In the genomic region with DNA sequence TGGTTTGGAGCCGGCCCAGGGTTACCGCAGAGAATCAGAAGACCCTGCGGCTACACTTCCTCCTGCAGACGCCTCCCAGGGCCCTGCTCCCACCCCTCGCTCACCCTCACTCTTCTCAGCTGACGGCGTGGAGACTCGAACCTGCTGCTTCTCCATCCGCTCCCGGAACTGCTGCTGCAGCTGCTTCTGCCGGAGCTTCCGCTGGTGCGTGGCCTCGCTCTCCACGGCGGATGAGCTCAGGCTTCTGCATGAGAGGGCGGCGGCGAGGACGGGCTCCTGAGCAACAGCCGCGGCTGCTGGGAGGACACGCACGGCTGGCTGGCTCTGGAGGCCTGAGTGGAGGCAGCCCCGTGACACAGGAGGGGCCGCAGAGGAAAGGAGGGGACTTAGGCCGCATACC, we compare ENCODE assay signal across 14 cellular contexts. TPM values are rescaled to one million over a fixed set of nuclear protein-coding genes. Genes with fewer than 3 reads are reported as not detected.
DNase-seq lines count a peak whose midpoint lies in the region; ATAC-seq, FAIRE-seq and TF ChIP-seq lines count a peak whose summit lies in the region.
"Had no signal": no experiment of that assay in that cellular context is flagged by ENCODE, and none has a peak within 500 bp of the region (broad histone marks: within the 10 kb centered on the region; RNA-seq: fewer than 3 reads in every experiment).

No MANE protein-coding gene starts in this region.

- H3K9me2 ChIP-seq in OCI-LY7 (ENCODE audit: insufficient read depth, low read length) = no peaks in the 10 kb centered on the region
- H3K9me2 ChIP-seq: SK-N-SH had no signal

- TF ChIP-seq POLR2A in A549 (IDR thresholded peaks at IDR 0.05; ENCODE audit: low read length) = 0 out of 2 replicates have a peak, but pooled peaks have one; percentile 19
- no peak for TF ChIP-seq POLR2A in prostate gland (IDR thresholded peaks at IDR 0.05)

- H3K4me3 ChIP-seq in A549 = no peak overlapping the region
- no peak overlapping the region for H3K4me3 ChIP-seq in HUES6 (ENCODE audit: low read depth, low read length)
- no peak overlapping the region for H3K4me3 ChIP-seq in mesendoderm (ENCODE audit: low read length)
- no peak overlapping the region for H3K4me3 ChIP-seq in OCI-LY7 (ENCODE audit: low read depth, low read length, poor library complexity, severe bottlenecking)
- no peak overlapping the region for H3K4me3 ChIP-seq in prostate gland
- H3K4me3 ChIP-seq: heart right ventricle had no signal

- H2AK5ac ChIP-seq in mesendoderm (ENCODE audit: low read length) = no peak overlapping the region

- CTCF ChIA-PET in A549 (lab: Yijun Ruan, JAX) = interaction anchor here (1.2 kb wide), 1 partner anchor 33 kb away, joined by 8 read pairs; the partner anchor contains the start of gene RAD52
- CTCF ChIA-PET in OCI-LY7 (lab: Charles Lee; ENCODE audit: unreplicated experiment) = no interaction called here

- DNase-seq in A549 (ENCODE audit: low read depth in 1 of 2, low spot score in 1 of 2) (no peak), mesendoderm (no peak), OCI-LY7 (ENCODE audit: low spot score) (no peak), prostate gland (ENCODE audit: low spot score) (no peak), kidney tubule cell (ENCODE audit: low spot score) (no peak)
- no peak for DNase-seq in activated T-helper 1 cell treated with anti-CD3 and anti-CD28 coated beads, Interleukin-12 subunit alpha, Interleukin-12 subunit beta, Interleukin-2, Interleukin-4 antibody, amounts not matched to agents 30 ng/mL and 10 ng/mL and 1 ng/mL, durations not matched to agents 14 hours and 24 hours and 36 hours (ENCODE audit: low spot score)
- DNase-seq: AML-193, GDM1, heart right ventricle, NCI-H1105 treated with DMSO at 0.1 percent for 48 hours, NCI-H774, SK-N-SH had no signal

- H3K36me3 ChIP-seq in HUES6 (ENCODE audit: control insufficient read depth, insufficient read depth, low read length) (peaks cover 76% of the 10 kb centered on the region), mesendoderm (ENCODE audit: control insufficient read depth, insufficient read depth, low read length) (peaks cover 9% of the 10 kb centered on the region), OCI-LY7 (ENCODE audit: insufficient read depth, low read length) (peaks cover 96% of the 10 kb centered on the region), prostate gland (peaks cover 0 to 11% of the 10 kb centered on the region in 2 donors)

- no peaks in the 10 kb centered on the region for H3K9me3 Mint-ChIP-seq in activated T-helper 1 cell treated with anti-CD3 and anti-CD28 coated beads, Interleukin-12 subunit alpha, Interleukin-12 subunit beta, Interleukin-2, Interleukin-4 antibody, amounts not matched to agents 30 ng/mL and 10 ng/mL and 1 ng/mL, durations not matched to agents 14 hours and 24 hours and 36 hours

- no TSS peak for BruUV-seq in OCI-LY7 (replicated peaks; lab: Mats Ljungman, UMichigan)

- WGBS in A549 (ENCODE audit: missing lambda C conversion rate) = 97% methylated on average over 22 of the region's 27 CpGs
- WGBS in mesendoderm (ENCODE audit: extremely low coverage, insufficient coverage, low lambda C conversion rate) = no CpG with 5 or more reads among the region's 27 CpGs
- WGBS in prostate gland = 91% methylated on average over 20 of the region's 27 CpGs

- H3K79me2 ChIP-seq in mesendoderm (ENCODE audit: control insufficient read depth, insufficient read depth, low read length) = no peaks in the 10 kb centered on the region
- H3K79me2 ChIP-seq in OCI-LY7 (ENCODE audit: insufficient read depth, low read depth, low read length) = no peaks in the 10 kb centered on the region

- H2BK15ac ChIP-seq in mesendoderm (replicated peaks; ENCODE audit: low read depth) = no peak overlapping the region

- no peaks in the 10 kb centered on the region for H3K27me3 Mint-ChIP-seq in activated T-helper 1 cell treated with anti-CD3 and anti-CD28 coated beads, Interleukin-12 subunit alpha, Interleukin-12 subunit beta, Interleukin-2, Interleukin-4 antibody, amounts not matched to agents 30 ng/mL and 10 ng/mL and 1 ng/mL, durations not matched to agents 14 hours and 24 hours and 36 hours (ENCODE audit: insufficient read depth)

- no peaks in the 10 kb centered on the region for H4K20me1 ChIP-seq in OCI-LY7 (ENCODE audit: insufficient read depth, low read length)

- no peak overlapping the region for H2BK5ac ChIP-seq in mesendoderm (ENCODE audit: low read length)

- POLR2A ChIA-PET in A549 (lab: Yijun Ruan, JAX) = no interaction called here
- POLR2A ChIA-PET in OCI-LY7 (lab: Charles Lee) = no interaction called here

- TF ChIP-seq EP300 in A549 (IDR thresholded peaks at IDR 0.05) = no peak

- TF ChIP-seq CTCF in A549 (IDR thresholded peaks at IDR 0.05) = no peak
- TF ChIP-seq CTCF in OCI-LY7 (conservative IDR thresholded peaks at IDR 0.05; ENCODE audit: low read length) = no peak
- no peak for TF ChIP-seq CTCF in prostate gland (IDR thresholded peaks at IDR 0.05)

- H3K4me3 Mint-ChIP-seq in activated T-helper 1 cell treated with anti-CD3 and anti-CD28 coated beads, Interleukin-12 subunit alpha, Interleukin-12 subunit beta, Interleukin-2, Interleukin-4 antibody, amounts not matched to agents 30 ng/mL and 10 ng/mL and 1 ng/mL, durations not matched to agents 14 hours and 24 hours and 36 hours = peak overlapping the region; percentile 60

- H3K79me1 ChIP-seq in mesendoderm (ENCODE audit: low read length) = no peaks in the 10 kb centered on the region

- intact Hi-C loops in activated T-helper 1 cell treated with anti-CD3 and anti-CD28 coated beads, Interleukin-12 subunit alpha, Interleukin-12 subunit beta, Interleukin-2, Interleukin-4 antibody, amounts not matched to agents 30 ng/mL and 10 ng/mL and 1 ng/mL, durations not matched to agents 14 hours and 24 hours and 36 hours (cut with micrococcal nuclease) = no loop called here
- intact Hi-C loops in OCI-LY7 (cut with micrococcal nuclease; ENCODE audit: unreplicated experiment) = no loop called here
- intact Hi-C loops in prostate gland (cut with DNase I) = no loop called here

- no peak overlapping the region for H4K5ac ChIP-seq in mesendoderm (ENCODE audit: low read length)

- H3K4me1 ChIP-seq in A549 (no peaks in the 10 kb centered on the region), HUES6 (ENCODE audit: control insufficient read depth, insufficient read depth, low read length) (peaks cover 9% of the 10 kb centered on the region; the same call in 1 of the 2 replicates), mesendoderm (ENCODE audit: control insufficient read depth, low read depth, low read length) (no peaks in the 10 kb centered on the region), OCI-LY7 (ENCODE audit: insufficient read depth, low read length, poor library complexity, severe bottlenecking) (peaks cover 8% of the 10 kb centered on the region), prostate gland (replicated peaks) (no peaks in the 10 kb centered on the region)

- H3K9ac ChIP-seq in HUES6 (ENCODE audit: low read length) (no peak overlapping the region), mesendoderm (ENCODE audit: low read length) (no peak overlapping the region)
- H3K9ac ChIP-seq: SK-N-SH had no signal

- no peaks in the 10 kb centered on the region for H3K27me3 ChIP-seq in HUES6 (ENCODE audit: control insufficient read depth, insufficient read depth, low read length)
- H3K27me3 ChIP-seq in mesendoderm (ENCODE audit: insufficient read depth, low read length, poor library complexity) = no peaks in the 10 kb centered on the region
- no peaks in the 10 kb centered on the region for H3K27me3 ChIP-seq in prostate gland (replicated peaks; ENCODE audit: insufficient read depth)
- H3K27me3 ChIP-seq: heart right ventricle had no signal

- H3K56ac ChIP-seq in mesendoderm (ENCODE audit: low read length) = no peak overlapping the region

- H4K8ac ChIP-seq in mesendoderm (ENCODE audit: low read depth, low read length) = no peak overlapping the region

- H3K27ac ChIP-seq in A549 (no peak overlapping the region), HUES6 (ENCODE audit: low read depth, low read length) (peak overlapping the region; percentile 59; the same call in 1 of the 2 replicates), mesendoderm (ENCODE audit: low read depth, low read length) (peak overlapping the region; percentile 1), OCI-LY7 (ENCODE audit: low read depth, low read length, poor library complexity, severe bottlenecking) (no peak overlapping the region), prostate gland (no peak overlapping the region)
- H3K27ac ChIP-seq: heart right ventricle had no signal

- TF ChIP-seq RAD21 in A549 (conservative IDR thresholded peaks at IDR 0.05 in 1 of 2, IDR thresholded peaks at IDR 0.05 in 1 of 2) = no peak

- H3K4me2 ChIP-seq in A549 (no peak overlapping the region), mesendoderm (ENCODE audit: low read length) (no peak overlapping the region), OCI-LY7 (ENCODE audit: low read length) (no peak overlapping the region)
- H3K4me2 ChIP-seq: SK-N-SH had no signal

- H3K36me3 Mint-ChIP-seq in activated T-helper 1 cell treated with anti-CD3 and anti-CD28 coated beads, Interleukin-12 subunit alpha, Interleukin-12 subunit beta, Interleukin-2, Interleukin-4 antibody, amounts not matched to agents 30 ng/mL and 10 ng/mL and 1 ng/mL, durations not matched to agents 14 hours and 24 hours and 36 hours (ENCODE audit: low read depth) = peaks cover 37% of the 10 kb centered on the region

- H2BK120ac ChIP-seq in mesendoderm (ENCODE audit: low read depth, low read length) = no peak overlapping the region

- H3K23ac ChIP-seq in mesendoderm (ENCODE audit: low read length) = no peak overlapping the region

- peaks cover 18% of the 10 kb centered on the region for H3K4me1 Mint-ChIP-seq in activated T-helper 1 cell treated with anti-CD3 and anti-CD28 coated beads, Interleukin-12 subunit alpha, Interleukin-12 subunit beta, Interleukin-2, Interleukin-4 antibody, amounts not matched to agents 30 ng/mL and 10 ng/mL and 1 ng/mL, durations not matched to agents 14 hours and 24 hours and 36 hours (ENCODE audit: low read depth)

- no peaks in the 10 kb centered on the region for H3K9me3 ChIP-seq in A549
- no peaks in the 10 kb centered on the region for H3K9me3 ChIP-seq in HUES6 (ENCODE audit: control insufficient read depth, insufficient read depth, low read depth, low read length)
- no peaks in the 10 kb centered on the region for H3K9me3 ChIP-seq in OCI-LY7 (ENCODE audit: low read length)
- no peaks in the 10 kb centered on the region for H3K9me3 ChIP-seq in prostate gland
- H3K9me3 ChIP-seq: heart right ventricle, SK-N-SH had no signal

- H2AFZ ChIP-seq in OCI-LY7 (ENCODE audit: low read length) = no peak overlapping the region

- H3K18ac ChIP-seq in mesendoderm (ENCODE audit: low read length) = no peak overlapping the region

- FAIRE-seq in A549 (lab: Jason Lieb, UNC) = no peak

- ATAC-seq in A549 (peak in 1 of 2 experiments; percentile 11; a peak in 3 of 6 replicates), GM19467 (IDR thresholded peaks at IDR 0.05; ENCODE audit: unreplicated experiment) (no peak)

- H3K4ac ChIP-seq in mesendoderm (ENCODE audit: low read depth, low read length) = no peak overlapping the region

- no peak overlapping the region for H3K27ac Mint-ChIP-seq in activated T-helper 1 cell treated with anti-CD3 and anti-CD28 coated beads, Interleukin-12 subunit alpha, Interleukin-12 subunit beta, Interleukin-2, Interleukin-4 antibody, amounts not matched to agents 30 ng/mL and 10 ng/mL and 1 ng/mL, durations not matched to agents 14 hours and 24 hours and 36 hours

RNA-seq across cellular contexts. Expression of gene RAD52, which starts 33.3 kb away (rescaled TPM):
- 23.6 and 29.6 TPM in 2 replicates for polyA plus RNA-seq in A549 (2011; rRNA removed)
- 9.8 and 10.5 TPM in 2 replicates for polyA plus RNA-seq in A549 (2012; cell fraction: cytosol; rRNA removed)
- polyA plus RNA-seq in A549 (2012; cell fraction: nucleus; rRNA removed) = 23.3 and 25.0 TPM in 2 replicates
- 11.6 to 12.9 TPM (median 12.9 TPM) in 3 replicates for polyA plus RNA-seq in A549 (2017; fragmentation: RNase III; extraction: RNeasy Plus Mini Kit Qiagen cat#74134 plus additional on column Dnase treatment)
- 46.8 and 53.9 TPM in 2 replicates for polyA minus RNA-seq in A549 (2011; rRNA and poly(A)+ RNA removed)
- total RNA-seq in activated T-helper 1 cell treated with anti-CD3 and anti-CD28 coated beads, Interleukin-12 subunit alpha, Interleukin-12 subunit beta, Interleukin-2, Interleukin-4 antibody, amounts not matched to agents 30 ng/mL and 10 ng/mL and 1 ng/mL, durations not matched to agents 14 hours and 24 hours and 36 hours = 15.4 and 17.4 TPM in 2 replicates
- polyA plus RNA-seq in mesendoderm (2013, experiment 1 of 2) = 4.7 TPM
- polyA plus RNA-seq in mesendoderm (2013, experiment 2 of 2) = 6.0 TPM
- 30.8 and 31.8 TPM in 2 replicates for total RNA-seq in OCI-LY7 (2014; rRNA removed; shearing (Covaris generic))
- 20.7 and 30.3 TPM in 2 replicates for total RNA-seq in OCI-LY7 (2022)
- 10 to 100 TPM; 16.7 to 30.5 TPM for total RNA-seq in prostate gland

Comparison
In these comparisons a context has a peak if more than half of its experiments do, and no peak if none do; other contexts are left out.
1. H3K27ac ChIP-seq: peak in HUES6 (single experiment) and mesendoderm (single experiment); none in A549 (0 of 2), OCI-LY7 (single experiment) and prostate gland (0 of 2).